In the genomic region with DNA sequence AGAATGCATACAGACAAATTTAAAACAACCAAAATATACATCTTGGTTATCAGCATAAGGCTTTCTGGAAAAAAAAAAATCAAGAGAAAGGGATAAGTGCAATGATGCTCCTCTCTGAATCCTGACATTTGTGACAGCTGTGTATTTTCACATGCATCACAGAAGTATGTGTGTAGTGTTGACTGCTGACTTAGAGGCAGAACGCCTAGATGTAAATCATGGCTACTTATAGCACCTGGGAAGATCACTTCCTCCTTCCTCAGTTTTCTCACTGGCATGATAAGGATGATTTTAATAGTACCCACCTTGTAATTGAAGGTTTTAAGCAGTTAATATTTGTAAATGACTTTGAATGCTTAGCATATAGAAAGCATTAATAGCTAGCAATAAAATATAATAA, we compare ENCODE assay signal across 20 cellular contexts.
DNase-seq lines count a peak whose midpoint lies in the region; ATAC-seq, FAIRE-seq and TF ChIP-seq lines count a peak whose summit lies in the region.
"Had no signal": no experiment of that assay in that cellular context is flagged by ENCODE, and none has a peak within 500 bp of the region (broad histone marks: within the 10 kb centered on the region; RNA-seq: fewer than 3 reads in every experiment).

No MANE protein-coding gene starts in this region.

- no peak overlapping the region for H3K4me3 ChIP-seq in Karpas-422 (ENCODE audit: low read length)
- H3K4me3 ChIP-seq: GM23248, Peyer's patch had no signal

- no peaks in the 10 kb centered on the region for H3K27me3 ChIP-seq in Karpas-422 (ENCODE audit: low read length)
- H3K27me3 ChIP-seq: Peyer's patch had no signal

- H2AFZ ChIP-seq in Karpas-422 (ENCODE audit: low read length), result no peak overlapping the region
- H2AFZ ChIP-seq: GM23248 had no signal

- FAIRE-seq in GM12891 (lab: Jason Lieb, UNC), result peak; percentile 97
- FAIRE-seq in GM19239 (lab: Jason Lieb, UNC), result peak; percentile 95
- FAIRE-seq in RCC 7860 (lab: Jason Lieb, UNC), result no peak
- FAIRE-seq: A204.1, TTC549 had no signal

- ATAC-seq in GM21825 (IDR thresholded peaks at IDR 0.05; ENCODE audit: unreplicated experiment) (peak; percentile 48), HG03095 (IDR thresholded peaks at IDR 0.05; ENCODE audit: unreplicated experiment) (peak; percentile 54), HG02840 (IDR thresholded peaks at IDR 0.05; ENCODE audit: low FRiP score, unreplicated experiment) (no peak)
- ATAC-seq: HCT116, T-helper 17 cell had no signal

- no peaks in the 10 kb centered on the region for H3K79me2 ChIP-seq in Karpas-422 (ENCODE audit: low read length)

- H3K4me1 ChIP-seq in Karpas-422 (ENCODE audit: low read length), result no peaks in the 10 kb centered on the region
- H3K4me1 ChIP-seq: Peyer's patch had no signal

- H3K9ac ChIP-seq in Karpas-422 (ENCODE audit: low read length), result no peak overlapping the region
- H3K9ac ChIP-seq: GM23248 had no signal

- no peaks in the 10 kb centered on the region for H4K20me1 ChIP-seq in Karpas-422 (ENCODE audit: insufficient read depth, low read depth, low read length)

- DNase-seq in GM12891 (ENCODE audit: insufficient read length, low spot score), result no peak
- no peak for DNase-seq in GM19239 (ENCODE audit: insufficient read length, low spot score)
- no peak for DNase-seq in RCC 7860 (ENCODE audit: low spot score)
- DNase-seq in Karpas-422, result no peak
- DNase-seq in hippocampal formation (lab: John Stamatoyannopoulos, UW), result no peak
- DNase-seq: GM23248, NCI-H1105 treated with DMSO at 0.1 percent for 48 hours, NCI-H187, NCI-H2171 treated with DMSO at 0.1 percent for 48 hours, NCI-H774, Peyer's patch, SHP77 treated with DMSO at 0.1 percent for 48 hours, T-helper 17 cell had no signal

- H3K9me3 ChIP-seq in Karpas-422 (ENCODE audit: low read length), result no peaks in the 10 kb centered on the region
- H3K9me3 ChIP-seq: Peyer's patch had no signal

- no peaks in the 10 kb centered on the region for H3K9me2 ChIP-seq in Karpas-422 (replicated peaks; ENCODE audit: insufficient read depth, low read length)

- no peaks in the 10 kb centered on the region for H3K36me3 ChIP-seq in Karpas-422 (ENCODE audit: insufficient read depth, low read length)
- H3K36me3 ChIP-seq: Peyer's patch had no signal

- no peak overlapping the region for H3K27ac ChIP-seq in Karpas-422 (ENCODE audit: low read length)
- H3K27ac ChIP-seq: C4-2B, GM23248, Peyer's patch had no signal

- no peak overlapping the region for H3K4me2 ChIP-seq in Karpas-422 (ENCODE audit: low read depth, low read length, poor library complexity, severe bottlenecking)

- TF ChIP-seq POLR2A in GM12891 (IDR thresholded peaks at IDR 0.05; ENCODE audit: low read depth, low read length), result no peak

TF ChIP-seq in GM12891, 5 proteins besides CTCF, POLR2A, EP300 and RAD21:
- TF ChIP-seq SPI1 (IDR thresholded peaks at IDR 0.05; ENCODE audit: low read depth, low read length), result peak; percentile 84
- no peak for TF ChIP-seq POU2F2 (IDR thresholded peaks at IDR 0.05; ENCODE audit: low read depth, low read length)
